In the genomic region with DNA sequence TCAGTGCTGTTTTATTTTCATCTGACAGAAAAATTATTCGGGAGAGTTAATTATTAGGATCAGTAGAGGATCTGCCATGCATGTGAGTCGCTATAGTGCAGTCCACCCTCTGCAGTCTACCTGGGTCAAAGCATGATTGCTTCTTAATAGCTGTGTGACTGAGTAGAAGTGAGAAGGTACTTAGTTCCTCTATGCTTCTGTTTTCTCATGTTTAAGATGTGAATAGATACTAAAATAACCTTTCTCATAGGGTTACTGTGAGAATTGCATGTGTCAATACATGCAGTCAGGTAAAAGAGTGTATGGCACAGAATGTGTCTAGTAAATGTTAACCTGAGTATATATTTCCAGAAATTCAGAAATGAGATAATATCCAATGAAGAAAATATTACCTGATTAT, we compare ENCODE assay signal across 25 cellular contexts.
"Had no signal": no experiment of that assay in that cellular context is flagged by ENCODE, and none has a peak within 500 bp of the region (broad histone marks: within the 10 kb centered on the region; RNA-seq: fewer than 3 reads in every experiment).

No MANE protein-coding gene starts in this region.

- H3K4me1 ChIP-seq: adrenal gland, Peyer's patch, SJSA1 had no signal

- H3K9me3 ChIP-seq: adrenal gland, Peyer's patch, SJSA1 had no signal

- H3K4me3 ChIP-seq: adrenal gland, Peyer's patch, SJSA1 had no signal

- ATAC-seq: activated CD8-positive, alpha-beta T cell treated with anti-CD3 and anti-CD28 coated beads, Interleukin-2, amount 10 ng/mL, durations not matched to agents 7 days and 5 days; SK-N-SH treated with all-trans-retinoic acid at 6 μM for 48 hours; WTC11 had no signal

- H3K27ac ChIP-seq: adrenal gland, Peyer's patch, SJSA1 had no signal

- DNase-seq: activated CD4-positive, alpha-beta T cell treated with anti-CD3 and anti-CD28 coated beads for 48 hours; activated CD4-positive, alpha-beta T cell treated with anti-CD3 and anti-CD28 coated beads, Interleukin-2, amount 50 U/mL, for 4 hours; activated CD4-positive, CD25-positive, alpha-beta regulatory T cell treated with anti-CD3 and anti-CD28 coated beads, Interleukin-2, amount 50 U/mL, for 72 hours; activated CD8-positive, alpha-beta memory T cell treated with anti-CD3 and anti-CD28 coated beads, Interleukin-2, amount 50 U/mL, for 48 hours; activated CD8-positive, alpha-beta T cell treated with anti-CD3 and anti-CD28 coated beads, Interleukin-2, amount 10 ng/mL, durations not matched to agents 7 days and 5 days; activated naive CD4-positive, alpha-beta T cell treated with anti-CD3 and anti-CD28 coated beads, Interleukin-2, amount 50 U/mL, for 16 hours; activated naive CD8-positive, alpha-beta T cell treated with anti-CD3 and anti-CD28 coated beads, Interleukin-2, amount 10 ng/mL, durations not matched to agents 7 days and 5 days; activated T-cell treated with anti-CD3 and anti-CD28 coated beads, Interleukin-2, amount 50 U/mL, for 1 hour; adrenal gland; anterior cingulate cortex; NCI-H1048; NCI-H146; NCI-H187 treated with DMSO at 0.1 percent for 48 hours; NCI-H2081 treated with DMSO at 0.1 percent for 48 hours; NCI-H2171; NCI-H2227 treated with DMSO at 0.1 percent for 48 hours; NCI-H446 treated with DMSO at 0.1 percent for 48 hours; NCI-H524 treated with DMSO at 0.1 percent for 48 hours; NCI-H774; Peyer's patch; SHP77; SW 1271 had no signal

- H3K36me3 ChIP-seq: adrenal gland, Peyer's patch, SJSA1 had no signal

- H3K27me3 ChIP-seq: adrenal gland, Peyer's patch, SJSA1 had no signal
